1 cellular context compared by ENCODE assay signal in the genomic region with DNA sequence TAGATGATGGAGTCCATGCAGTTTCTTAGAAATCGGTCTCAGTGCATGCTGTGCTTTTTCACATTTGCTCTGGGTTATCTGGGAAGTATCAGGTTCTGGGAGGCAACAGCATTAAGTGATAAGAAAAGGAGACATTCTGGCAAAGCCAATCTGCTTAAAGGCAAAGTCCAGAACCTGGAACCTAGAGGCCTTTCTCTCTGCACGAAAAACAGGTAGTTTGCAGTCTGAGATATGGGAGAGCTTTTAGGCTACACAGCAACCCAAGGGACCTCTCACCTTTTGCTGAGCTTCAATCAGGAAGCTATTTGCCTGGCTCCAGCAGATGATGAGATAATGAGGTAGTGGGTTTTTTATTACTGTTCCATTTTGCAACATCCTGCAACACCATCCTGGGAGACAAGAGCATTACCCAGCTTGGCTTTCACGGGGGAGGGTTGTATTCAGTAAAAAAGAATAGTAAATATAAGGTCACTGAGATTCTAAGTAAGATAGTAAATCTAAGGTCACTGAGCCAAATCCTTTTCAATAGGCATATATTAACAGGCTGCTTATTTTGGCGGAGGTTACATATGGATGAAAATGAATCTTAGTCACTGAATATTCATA.
TF ChIP-seq lines count a peak whose summit lies in the region.

No MANE protein-coding gene starts in this region.

TF ChIP-seq in GM23338, 12 proteins besides CTCF, POLR2A, EP300 and RAD21 (continued from another document):
- TF ChIP-seq, protein P1, sequence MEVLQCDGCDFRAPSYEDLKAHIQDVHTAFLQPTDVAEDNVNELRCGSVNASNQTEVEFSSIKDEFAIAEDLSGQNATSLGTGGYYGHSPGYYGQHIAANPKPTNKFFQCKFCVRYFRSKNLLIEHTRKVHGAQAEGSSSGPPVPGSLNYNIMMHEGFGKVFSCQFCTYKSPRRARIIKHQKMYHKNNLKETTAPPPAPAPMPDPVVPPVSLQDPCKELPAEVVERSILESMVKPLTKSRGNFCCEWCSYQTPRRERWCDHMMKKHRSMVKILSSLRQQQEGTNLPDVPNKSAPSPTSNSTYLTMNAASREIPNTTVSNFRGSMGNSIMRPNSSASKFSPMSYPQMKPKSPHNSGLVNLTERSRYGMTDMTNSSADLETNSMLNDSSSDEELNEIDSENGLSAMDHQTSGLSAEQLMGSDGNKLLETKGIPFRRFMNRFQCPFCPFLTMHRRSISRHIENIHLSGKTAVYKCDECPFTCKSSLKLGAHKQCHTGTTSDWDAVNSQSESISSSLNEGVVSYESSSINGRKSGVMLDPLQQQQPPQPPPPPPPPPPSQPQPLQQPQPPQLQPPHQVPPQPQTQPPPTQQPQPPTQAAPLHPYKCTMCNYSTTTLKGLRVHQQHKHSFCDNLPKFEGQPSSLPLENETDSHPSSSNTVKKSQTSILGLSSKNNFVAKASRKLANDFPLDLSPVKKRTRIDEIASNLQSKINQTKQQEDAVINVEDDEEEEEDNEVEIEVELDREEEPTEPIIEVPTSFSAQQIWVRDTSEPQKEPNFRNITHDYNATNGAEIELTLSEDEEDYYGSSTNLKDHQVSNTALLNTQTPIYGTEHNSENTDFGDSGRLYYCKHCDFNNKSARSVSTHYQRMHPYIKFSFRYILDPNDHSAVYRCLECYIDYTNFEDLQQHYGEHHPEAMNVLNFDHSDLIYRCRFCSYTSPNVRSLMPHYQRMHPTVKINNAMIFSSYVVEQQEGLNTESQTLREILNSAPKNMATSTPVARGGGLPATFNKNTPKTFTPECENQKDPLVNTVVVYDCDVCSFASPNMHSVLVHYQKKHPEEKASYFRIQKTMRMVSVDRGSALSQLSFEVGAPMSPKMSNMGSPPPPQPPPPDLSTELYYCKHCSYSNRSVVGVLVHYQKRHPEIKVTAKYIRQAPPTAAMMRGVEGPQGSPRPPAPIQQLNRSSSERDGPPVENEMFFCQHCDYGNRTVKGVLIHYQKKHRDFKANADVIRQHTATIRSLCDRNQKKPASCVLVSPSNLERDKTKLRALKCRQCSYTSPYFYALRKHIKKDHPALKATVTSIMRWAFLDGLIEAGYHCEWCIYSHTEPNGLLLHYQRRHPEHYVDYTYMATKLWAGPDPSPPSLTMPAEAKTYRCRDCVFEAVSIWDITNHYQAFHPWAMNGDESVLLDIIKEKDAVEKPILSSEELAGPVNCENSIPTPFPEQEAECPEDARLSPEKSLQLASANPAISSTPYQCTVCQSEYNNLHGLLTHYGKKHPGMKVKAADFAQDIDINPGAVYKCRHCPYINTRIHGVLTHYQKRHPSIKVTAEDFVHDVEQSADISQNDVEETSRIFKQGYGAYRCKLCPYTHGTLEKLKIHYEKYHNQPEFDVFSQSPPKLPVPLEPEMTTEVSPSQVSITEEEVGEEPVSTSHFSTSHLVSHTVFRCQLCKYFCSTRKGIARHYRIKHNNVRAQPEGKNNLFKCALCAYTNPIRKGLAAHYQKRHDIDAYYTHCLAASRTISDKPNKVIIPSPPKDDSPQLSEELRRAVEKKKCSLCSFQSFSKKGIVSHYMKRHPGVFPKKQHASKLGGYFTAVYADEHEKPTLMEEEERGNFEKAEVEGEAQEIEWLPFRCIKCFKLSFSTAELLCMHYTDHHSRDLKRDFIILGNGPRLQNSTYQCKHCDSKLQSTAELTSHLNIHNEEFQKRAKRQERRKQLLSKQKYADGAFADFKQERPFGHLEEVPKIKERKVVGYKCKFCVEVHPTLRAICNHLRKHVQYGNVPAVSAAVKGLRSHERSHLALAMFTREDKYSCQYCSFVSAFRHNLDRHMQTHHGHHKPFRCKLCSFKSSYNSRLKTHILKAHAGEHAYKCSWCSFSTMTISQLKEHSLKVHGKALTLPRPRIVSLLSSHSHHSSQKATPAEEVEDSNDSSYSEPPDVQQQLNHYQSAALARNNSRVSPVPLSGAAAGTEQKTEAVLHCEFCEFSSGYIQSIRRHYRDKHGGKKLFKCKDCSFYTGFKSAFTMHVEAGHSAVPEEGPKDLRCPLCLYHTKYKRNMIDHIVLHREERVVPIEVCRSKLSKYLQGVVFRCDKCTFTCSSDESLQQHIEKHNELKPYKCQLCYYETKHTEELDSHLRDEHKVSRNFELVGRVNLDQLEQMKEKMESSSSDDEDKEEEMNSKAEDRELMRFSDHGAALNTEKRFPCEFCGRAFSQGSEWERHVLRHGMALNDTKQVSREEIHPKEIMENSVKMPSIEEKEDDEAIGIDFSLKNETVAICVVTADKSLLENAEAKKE (CRISPR knock-in tag; IDR thresholded peaks at IDR 0.05), result no peak
- TF ChIP-seq POLR2AphosphoS5 (IDR thresholded peaks at IDR 0.05; ENCODE audit: low read depth), result no peak
- no peak for TF ChIP-seq STAT1 (IDR thresholded peaks at IDR 0.05; ENCODE audit: unreplicated experiment)
- TF ChIP-seq ZNF114 (CRISPR knock-in tag; IDR thresholded peaks at IDR 0.05), result no peak
- TF ChIP-seq NANOG (IDR thresholded peaks at IDR 0.05; ENCODE audit: borderline replicate concordance), result no peak
- no peak for TF ChIP-seq EZH2 (IDR thresholded peaks at IDR 0.05; ENCODE audit: low read depth, unreplicated experiment)
- TF ChIP-seq CREB1 (CRISPR knock-in tag; IDR thresholded peaks at IDR 0.05; ENCODE audit: low read depth), result no peak
TF ChIP-seq in GM23338: peak in this region for 0.
